Comparison of ENCODE assay signal across 8 cellular contexts in the genomic region with DNA sequence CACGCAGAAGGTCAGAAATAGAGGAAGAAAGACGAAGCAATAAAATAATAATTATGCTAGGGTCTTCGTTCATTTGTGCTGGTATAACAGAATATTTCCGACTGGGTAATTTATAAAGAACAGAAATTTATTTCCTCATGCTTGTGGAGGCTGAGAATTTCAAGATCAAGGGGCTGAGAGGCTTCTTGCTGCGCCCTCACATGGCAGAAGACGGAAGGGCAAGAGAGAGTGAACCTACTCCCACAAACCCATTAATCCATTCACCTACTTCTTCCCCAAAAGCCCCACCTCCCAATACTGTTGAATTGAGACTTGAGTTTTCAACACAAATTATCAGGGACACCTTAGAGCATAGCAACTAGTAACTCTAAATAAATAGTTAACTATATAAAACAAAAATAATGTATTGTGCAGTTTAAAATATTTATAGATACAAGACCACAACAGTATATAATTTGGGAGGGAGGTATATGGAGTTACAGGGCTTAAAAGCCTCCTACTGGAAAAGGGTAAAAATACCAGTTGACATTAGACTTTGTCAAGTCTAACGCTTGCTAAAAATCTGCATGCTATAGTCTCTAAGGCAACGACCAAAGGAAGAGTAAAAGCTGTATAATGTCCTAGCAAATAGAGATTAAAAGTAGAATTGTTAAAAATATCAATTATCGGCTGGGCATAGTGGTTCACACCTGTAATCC. TPM values are rescaled to one million over a fixed set of nuclear protein-coding genes. Genes with fewer than 3 reads are reported as not detected.
DNase-seq lines count a peak whose midpoint lies in the region; ATAC-seq and TF ChIP-seq lines count a peak whose summit lies in the region.

No MANE protein-coding gene starts in this region.

- no peaks in the 10 kb centered on the region for H3K79me1 ChIP-seq in mesendoderm (ENCODE audit: low read length)

- ATAC-seq in HCT116 = peak; percentile 95

- H3K27me3 ChIP-seq in HCT116 (ENCODE audit: insufficient read depth, low read length) (no peaks in the 10 kb centered on the region), SJCRH30 (no peaks in the 10 kb centered on the region), brain microvascular endothelial cell (replicated peaks) (no peaks in the 10 kb centered on the region), mesendoderm (ENCODE audit: insufficient read depth, low read length, poor library complexity) (no peaks in the 10 kb centered on the region)

- in situ Hi-C loops in brain microvascular endothelial cell (cut with HindIII; ENCODE audit: low pct_ligation_motif_present, low sequenced_read_pairs) = no loop called here

- H2BK5ac ChIP-seq in mesendoderm (ENCODE audit: low read length) = no peak overlapping the region

- H3K4me2 ChIP-seq in HCT116 (ENCODE audit: low read length) (no peak overlapping the region), mesendoderm (ENCODE audit: low read length) (no peak overlapping the region)

- no peak overlapping the region for H3K23ac ChIP-seq in mesendoderm (ENCODE audit: low read length)

- H2BK120ac ChIP-seq in mesendoderm (ENCODE audit: low read depth, low read length) = no peak overlapping the region

- H3K9me3 ChIP-seq in HCT116 (ENCODE audit: control insufficient read depth in 1 of 2, insufficient read depth in 1 of 2, low read depth in 1 of 2, low read length in 2 of 2) (no peaks in the 10 kb centered on the region), SJCRH30 (replicated peaks) (no peaks in the 10 kb centered on the region)

- no peak overlapping the region for H3K4ac ChIP-seq in mesendoderm (ENCODE audit: low read depth, low read length)

- no peak overlapping the region for H2AK5ac ChIP-seq in mesendoderm (ENCODE audit: low read length)

- H3K4me3 ChIP-seq in HCT116 (replicated peaks in 1 of 2; ENCODE audit: low read depth in 1 of 2, low read length in 2 of 2) = no peak overlapping the region
- H3K4me3 ChIP-seq in SJCRH30 = no peak overlapping the region
- H3K4me3 ChIP-seq in brain microvascular endothelial cell (ENCODE audit: low read depth, low read length) = no peak overlapping the region
- no peak overlapping the region for H3K4me3 ChIP-seq in mesendoderm (ENCODE audit: low read length)

- intact Hi-C loops in HCT116 (cut with micrococcal nuclease) = loop anchor here (2.0 kb wide), 1 partner anchor 76 kb away; no protein-coding TSS in a partner anchor

- H3K56ac ChIP-seq in mesendoderm (ENCODE audit: low read length) = no peak overlapping the region

- H3K9ac ChIP-seq in HCT116 (ENCODE audit: low read length) (no peak overlapping the region), mesendoderm (ENCODE audit: low read length) (no peak overlapping the region)

- H3K27ac ChIP-seq in HCT116 (ENCODE audit: low read depth, low read length) = no peak overlapping the region
- H3K27ac ChIP-seq in SJCRH30 = no peak overlapping the region
- no peak overlapping the region for H3K27ac ChIP-seq in brain microvascular endothelial cell
- no peak overlapping the region for H3K27ac ChIP-seq in mesendoderm (ENCODE audit: low read depth, low read length)

- H3K9me2 ChIP-seq in HCT116 (ENCODE audit: insufficient read depth) = no peaks in the 10 kb centered on the region; the same call in 1 of the 2 replicates

- TF ChIP-seq CTCF in HCT116 (IDR thresholded peaks at IDR 0.05 in 2 of 3, conservative IDR thresholded peaks at IDR 0.05 in 1 of 3; ENCODE audit: borderline replicate concordance in 1 of 3, insufficient read depth in 1 of 3, low read depth in 2 of 3, low read length in 2 of 3) (peak; percentile 44 to 59 (median 45)), brain microvascular endothelial cell (IDR thresholded peaks at IDR 0.05; ENCODE audit: low read depth, low read length, missing control alignments) (peak; percentile 91)

- RAD21 ChIA-PET in HCT116 (lab: Charles Lee; ENCODE audit: low non-redundant PET in 1 of 2, low total read pairs in 2 of 2, uncharacterized antibody in 2 of 2, unreplicated experiment in 2 of 2) = no interaction called here

- no peak overlapping the region for H3K18ac ChIP-seq in mesendoderm (ENCODE audit: low read length)

- H2BK15ac ChIP-seq in mesendoderm (replicated peaks; ENCODE audit: low read depth) = no peak overlapping the region

- peak overlapping the region; percentile 80 for H2AFZ ChIP-seq in HCT116 (ENCODE audit: low read depth, low read length, poor library complexity, severe bottlenecking)

- no peak overlapping the region for H4K8ac ChIP-seq in mesendoderm (ENCODE audit: low read depth, low read length)

- CTCF ChIA-PET in HCT116 (lab: Charles Lee) = interaction anchor here (0.6 to 0.9 kb wide), 4 partner anchors 11 to 1503 kb away, joined by 3 to 4 read pairs (median 3); no protein-coding TSS in a partner anchor

- no CpG with 5 or more reads among the region's 9 CpGs for WGBS in mesendoderm (ENCODE audit: extremely low coverage, insufficient coverage, low lambda C conversion rate)

- H4K5ac ChIP-seq in mesendoderm (ENCODE audit: low read length) = no peak overlapping the region

- no TSS peak for BruUV-seq in HCT116 (replicated peaks; lab: Mats Ljungman, UMichigan)

- DNase-seq in COLO829 (ENCODE audit: low spot score) (peak; percentile 64), HCT116 (ENCODE audit: low read depth, low spot score) (peak; percentile 37), SJCRH30 (peak; percentile 21 to 53), brain microvascular endothelial cell (peak; percentile 46), mesendoderm (peak; percentile 69), hippocampal formation (lab: John Stamatoyannopoulos, UW) (no peak), SHP77 treated with DMSO at 0.1 percent for 48 hours (lab: John Stamatoyannopoulos, UW) (no peak), occipital lobe (lab: John Stamatoyannopoulos, UW) (no peak)

- no peaks in the 10 kb centered on the region for H4K20me1 ChIP-seq in HCT116 (ENCODE audit: insufficient read depth)

- H3K36me3 ChIP-seq in HCT116 (ENCODE audit: control insufficient read depth in 1 of 2, insufficient read depth in 2 of 2, low read length in 2 of 2) (no peaks in the 10 kb centered on the region), SJCRH30 (no peaks in the 10 kb centered on the region), brain microvascular endothelial cell (replicated peaks) (no peaks in the 10 kb centered on the region), mesendoderm (ENCODE audit: control insufficient read depth, insufficient read depth, low read length) (no peaks in the 10 kb centered on the region)

- POLR2A ChIA-PET in HCT116 (lab: Charles Lee) = no interaction called here

- no peaks in the 10 kb centered on the region for H3K4me1 ChIP-seq in HCT116 (ENCODE audit: control insufficient read depth in 1 of 2, insufficient read depth in 2 of 2, low read length in 2 of 2)
- H3K4me1 ChIP-seq in SJCRH30 = no peaks in the 10 kb centered on the region
- H3K4me1 ChIP-seq in mesendoderm (ENCODE audit: control insufficient read depth, low read depth, low read length) = no peaks in the 10 kb centered on the region

- peak; percentile 65 for TF ChIP-seq RAD21 in HCT116 (IDR thresholded peaks at IDR 0.05; ENCODE audit: low read depth)

- no peak for TF ChIP-seq POLR2A in HCT116 (IDR thresholded peaks at IDR 0.05; ENCODE audit: borderline replicate concordance, extremely low read depth, insufficient read depth, insufficient read length)

- H3K79me2 ChIP-seq in HCT116 (ENCODE audit: insufficient read depth, low read length) = no peaks in the 10 kb centered on the region
- no peaks in the 10 kb centered on the region for H3K79me2 ChIP-seq in mesendoderm (ENCODE audit: control insufficient read depth, insufficient read depth, low read length)

TF ChIP-seq in HCT116, 20 proteins besides CTCF, POLR2A, EP300 and RAD21 (continues in another document):
- TF ChIP-seq JUND (IDR thresholded peaks at IDR 0.05) (no peak), EGR1 (IDR thresholded peaks at IDR 0.05; ENCODE audit: low read depth) (no peak), REST (IDR thresholded peaks at IDR 0.05; ENCODE audit: low read depth) (no peak)

RNA-seq across cellular contexts. Expression of gene NAA35, which starts 40.3 kb away (rescaled TPM):
- total RNA-seq in HCT116 (2021; ENCODE audit: unreplicated experiment) (37.0 TPM), occipital lobe (67.1 TPM)
- 15.6 and 20.9 TPM in 2 replicates for polyA plus RNA-seq in HCT116 (2012)
- 41.3 and 44.0 TPM in 2 replicates for total RNA-seq in SJCRH30 (2014; rRNA removed; shearing (Covaris generic))
- 36.5 TPM for polyA plus RNA-seq in mesendoderm (2013, experiment 1 of 2)
- 35.7 TPM for polyA plus RNA-seq in mesendoderm (2013, experiment 2 of 2)

Comparison
In these comparisons a context has a peak if more than half of its experiments do, and no peak if none do; other contexts are left out.
1. DNase-seq: peak in COLO829 (single experiment), HCT116 (single experiment), SJCRH30 (2 of 2), brain microvascular endothelial cell (single experiment) and mesendoderm (single experiment); none in hippocampal formation (0 of 2), SHP77 treated with DMSO at 0.1 percent for 48 hours (single experiment) and occipital lobe (single experiment).